8 cellular contexts compared by ENCODE assay signal in genomic region chr4:129095811-129096454, GRCh38.
DNase-seq lines count a peak whose midpoint lies in the region; ATAC-seq lines count a peak whose summit lies in the region.

TSS of gene C4orf33 (plus strand) at chr4:129096152. CDS start at chr4:129102611, 6,459 bp downstream.

- peak; percentile 49 for ATAC-seq in HG02885 (IDR thresholded peaks at IDR 0.05; ENCODE audit: poor library complexity, unreplicated experiment)

- peak; percentile 36 for DNase-seq in NCI-H1436 (lab: John Stamatoyannopoulos, UW)
- no peak for DNase-seq in NCI-H1436 treated with DMSO at 0.1 percent for 48 hours (lab: John Stamatoyannopoulos, UW)
- DNase-seq in NCI-H2227 (lab: John Stamatoyannopoulos, UW; ENCODE audit: unreplicated experiment), result peak; percentile 72
- peak; percentile 57 for DNase-seq in activated CD4-positive, alpha-beta T cell treated with anti-CD3 and anti-CD28 coated beads for 1 hour
- peak; percentile 76 for DNase-seq in stimulated activated CD4-positive, alpha-beta T cell treated with anti-CD3 and anti-CD28 coated beads, Interleukin-1b, Interleukin-23, amount 100 ng/mL, for 48 hours

- peak within 1 kb of the TSS; percentile 71 for H3K27ac ChIP-seq in cingulate gyrus (ENCODE audit: low read depth, low read length)
- H3K27ac ChIP-seq in layer of hippocampus (ENCODE audit: low read depth, low read length), result peak within 1 kb of the TSS; percentile 85

- H3K27me3 ChIP-seq in layer of hippocampus (ENCODE audit: control insufficient read depth, insufficient read depth, low read length), result no peaks in the 10 kb centered on the region
